In the genomic region with DNA sequence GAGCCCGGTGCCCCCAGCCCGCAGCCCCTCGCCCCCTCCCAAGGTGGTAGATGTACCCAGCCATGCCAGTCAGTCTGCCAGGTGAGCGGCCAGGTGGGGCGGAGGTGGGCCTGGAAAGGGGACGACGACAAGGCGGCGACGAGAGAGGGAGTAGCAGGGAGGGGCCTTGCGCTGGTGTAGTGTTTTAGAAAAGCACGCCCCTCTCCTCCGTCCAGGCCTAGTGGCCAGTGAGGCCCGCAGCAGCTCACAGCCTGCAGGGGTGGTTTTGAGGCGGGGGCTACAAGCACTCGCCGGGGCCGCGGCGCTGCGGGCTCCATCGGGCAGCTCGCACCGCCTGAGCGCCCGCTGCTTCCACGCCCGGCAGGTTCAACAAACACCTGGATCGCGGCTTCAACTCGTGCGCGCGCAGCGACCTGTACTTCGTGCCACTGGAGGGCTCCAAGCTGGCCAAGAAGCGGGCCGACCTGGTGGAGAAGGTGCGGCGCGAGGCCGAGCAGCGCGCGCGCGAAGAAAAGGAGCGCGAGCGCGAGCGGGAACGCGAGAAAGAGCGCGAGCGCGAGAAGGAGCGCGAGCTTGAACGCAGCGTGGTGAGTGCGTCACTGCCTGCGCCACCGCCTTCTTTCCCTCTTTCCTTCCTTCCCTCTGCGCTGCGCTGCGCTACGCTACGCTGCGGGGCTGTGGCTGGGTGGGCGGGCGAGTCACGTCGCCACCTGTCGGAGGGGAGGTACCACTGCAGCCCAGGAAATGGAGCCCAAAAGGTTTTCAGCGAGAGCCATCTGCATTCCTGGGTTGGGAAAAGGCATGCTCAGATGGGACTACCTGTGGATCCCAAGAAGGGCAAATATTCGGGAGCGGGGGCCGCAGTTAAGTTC, we compare ENCODE assay signal across 8 cellular contexts. TPM values are rescaled to one million over a fixed set of nuclear protein-coding genes. Genes with fewer than 3 reads are reported as not detected.
A peak's percentile ranks its signal among the peaks of the same experiment; 100 is the strongest.
DNase-seq lines count a peak whose midpoint lies in the region; FAIRE-seq and TF ChIP-seq lines count a peak whose summit lies in the region.

No MANE protein-coding gene starts in this region.

- H2BK12ac ChIP-seq in H9 (ENCODE audit: insufficient read length, low read depth, low read length), result no peak overlapping the region

- H2BK15ac ChIP-seq in H9 (ENCODE audit: low read depth, low read length), result no peak overlapping the region

- no peak overlapping the region for H3T11ph ChIP-seq in H9 (ENCODE audit: low read length)

- H2AK5ac ChIP-seq in H9 (ENCODE audit: insufficient read length, low read length), result no peak overlapping the region

- H2AFZ ChIP-seq in H9 (ENCODE audit: low read length) (no peak overlapping the region), MM.1S (ENCODE audit: low read length) (peak overlapping the region; percentile 47; the same call in 1 of the 2 replicates), neural cell (ENCODE audit: low read depth, low read length) (no peak overlapping the region)

- no peaks in the 10 kb centered on the region; a peak in 1 of 5 replicates for H3K9me3 Mint-ChIP-seq in H9

- H2BK20ac ChIP-seq in H9 (ENCODE audit: low read depth, low read length, poor library complexity, severe bottlenecking), result no peak overlapping the region

- H3K79me1 ChIP-seq in H9 (ENCODE audit: insufficient read depth, low read depth, low read length, poor library complexity, severe bottlenecking), result no peaks in the 10 kb centered on the region

- no peaks in the 10 kb centered on the region; the same call in 1 of the 2 replicates for H3K27me3 Mint-ChIP-seq in H9 (ENCODE audit: low read depth)

- no peak overlapping the region for H2BK120ac ChIP-seq in H9 (ENCODE audit: low read depth, low read length, poor library complexity, severe bottlenecking)

- peak overlapping the region; percentile 82 for H3K9ac ChIP-seq in H9 (ENCODE audit: extremely low read depth, insufficient read length, low read length)
- peak overlapping the region; percentile 95 for H3K9ac ChIP-seq in MM.1S (ENCODE audit: low read length)
- peak overlapping the region; percentile 86 for H3K9ac ChIP-seq in neural cell (ENCODE audit: low read length)
- H3K9ac ChIP-seq in stomach smooth muscle (ENCODE audit: low read length in 2 of 2), result peak overlapping the region; percentile 77 to 80

- peak; percentile 78 for TF ChIP-seq EP300 in neural cell (conservative IDR thresholded peaks at IDR 0.05; ENCODE audit: poor library complexity, severe bottlenecking)

- H3F3A ChIP-seq in MM.1S (ENCODE audit: insufficient read depth, low read length) (peaks cover 8% of the 10 kb centered on the region; the same call in 1 of the 2 replicates), neural cell (ENCODE audit: insufficient read depth, low read length, poor library complexity, severe bottlenecking) (peaks cover 7% of the 10 kb centered on the region)

- H3K18ac ChIP-seq in H9 (ENCODE audit: insufficient read length, low read depth, low read length), result peak overlapping the region; percentile 78

- H3K23me2 ChIP-seq in H9 (ENCODE audit: insufficient read length, low read depth, low read length, poor library complexity, severe bottlenecking), result peaks cover 7% of the 10 kb centered on the region

- peaks cover 33 to 86% (median 60%) of the 10 kb centered on the region in 3 experiments for H3K36me3 Mint-ChIP-seq in H9 (ENCODE audit: insufficient read depth in 1 of 3, low read depth in 3 of 3)

- H3K9me2 ChIP-seq in MM.1S (replicated peaks; ENCODE audit: insufficient read depth, low read length), result no peaks in the 10 kb centered on the region
- no peaks in the 10 kb centered on the region for H3K9me2 ChIP-seq in neural cell (ENCODE audit: insufficient read depth, low read length)

- peak overlapping the region; percentile 88 to 96 (median 93) for H3K27ac Mint-ChIP-seq in H9

- H3K79me2 ChIP-seq in H9 (ENCODE audit: insufficient read depth, low read length) (no peaks in the 10 kb centered on the region), MM.1S (ENCODE audit: low read length) (peaks cover 29% of the 10 kb centered on the region), neural cell (replicated peaks; ENCODE audit: insufficient read depth, low read length) (peaks cover 15% of the 10 kb centered on the region)

- no peaks in the 10 kb centered on the region for H3K4me1 ChIP-seq in H9 (ENCODE audit: insufficient read depth, low read length)
- H3K4me1 ChIP-seq in MM.1S (ENCODE audit: low read length), result peaks cover 8% of the 10 kb centered on the region; the same call in 1 of the 2 replicates
- peaks cover 45% of the 10 kb centered on the region for H3K4me1 ChIP-seq in stomach smooth muscle (ENCODE audit: control insufficient read depth, insufficient read depth, low read length)

- peak; percentile 98 for FAIRE-seq in G401.6 (lab: Jason Lieb, UNC)

- H2BK5ac ChIP-seq in H9 (ENCODE audit: insufficient read length, low read length), result no peak overlapping the region

- DNase-seq in H9 (peak; percentile 97), MM.1S (peak; percentile 97), SHP77 treated with DMSO at 0.1 percent for 48 hours (lab: John Stamatoyannopoulos, UW) (peak; percentile 74), activated gamma-delta T cell treated with Interleukin-2 at 50 U/mL for 16 hours (peak; percentile 89), fibroblast of the conjunctiva (ENCODE audit: low read depth) (peak; percentile 87)

- H3K36me3 ChIP-seq in MM.1S (replicated peaks; ENCODE audit: insufficient read depth, low read length) (no peaks in the 10 kb centered on the region), neural cell (ENCODE audit: insufficient read depth, low read length) (peaks cover 8% of the 10 kb centered on the region), stomach smooth muscle (ENCODE audit: control insufficient read depth in 2 of 2, insufficient read depth in 2 of 2, low read length in 2 of 2) (peaks cover 24 to 37% of the 10 kb centered on the region in 2 donors)

- H3K4me2 ChIP-seq in H9 (ENCODE audit: insufficient read depth, insufficient read length, low read length) (peak overlapping the region; percentile 35), MM.1S (ENCODE audit: low read depth, low read length) (peak overlapping the region; percentile 76), neural cell (ENCODE audit: low read length) (peak overlapping the region; percentile 51)

- H4K5ac ChIP-seq in H9 (ENCODE audit: insufficient read length, low read depth, low read length), result peak overlapping the region; percentile 18

- H3K4ac ChIP-seq in H9 (ENCODE audit: low read depth, low read length), result no peak overlapping the region; the same call in 1 of the 2 replicates

- H3K9me3 ChIP-seq in H9 (ENCODE audit: control insufficient read depth, low read depth, low read length), result no peaks in the 10 kb centered on the region
- H3K9me3 ChIP-seq in MM.1S (replicated peaks; ENCODE audit: insufficient read depth, low read length), result no peaks in the 10 kb centered on the region
- H3K9me3 ChIP-seq in neural cell (ENCODE audit: low read length), result no peaks in the 10 kb centered on the region
- H3K9me3 ChIP-seq in stomach smooth muscle (ENCODE audit: control insufficient read depth in 2 of 2, low read length in 2 of 2), result no peaks in the 10 kb centered on the region

- H3K4me3 Mint-ChIP-seq in H9, result peak overlapping the region; percentile 61 to 80

- H4K8ac ChIP-seq in H9 (replicated peaks; ENCODE audit: insufficient read length, low read depth, low read length), result no peak overlapping the region

- H3K14ac ChIP-seq in H9 (ENCODE audit: insufficient read depth, low read length), result peak overlapping the region; percentile 94

- H3K4me3 ChIP-seq in MM.1S (ENCODE audit: low read length) (peak overlapping the region; percentile 67), neural cell (ENCODE audit: low read length) (peak overlapping the region; percentile 71), stomach smooth muscle (ENCODE audit: low read length in 2 of 2) (peak overlapping the region; percentile 72 to 78)

- H4K20me1 ChIP-seq in H9 (ENCODE audit: control insufficient read depth, insufficient read depth, insufficient read length) (no peaks in the 10 kb centered on the region), MM.1S (ENCODE audit: insufficient read depth, low read length) (no peaks in the 10 kb centered on the region), neural cell (ENCODE audit: insufficient read depth) (peaks cover 9% of the 10 kb centered on the region)

- TF ChIP-seq CTCF in H9 (conservative IDR thresholded peaks at IDR 0.05) (peak; percentile 94), MM.1S (IDR thresholded peaks at IDR 0.05; ENCODE audit: low read length) (peak; percentile 94), neural cell (IDR thresholded peaks at IDR 0.05; ENCODE audit: poor library complexity, severe bottlenecking) (peak; percentile 99)

- no peak overlapping the region for H3K56ac ChIP-seq in H9 (ENCODE audit: insufficient read length, low read depth, low read length)

- no peak overlapping the region for H4K91ac ChIP-seq in H9 (ENCODE audit: insufficient read length, low read depth, low read length)

- H3K27ac ChIP-seq in H9 (ENCODE audit: insufficient read length, low read depth, low read length), result peak overlapping the region; percentile 10
- H3K27ac ChIP-seq in MM.1S (ENCODE audit: low read length), result peak overlapping the region; percentile 88
- H3K27ac ChIP-seq in neural cell (ENCODE audit: low read length), result peak overlapping the region; percentile 91
- peak overlapping the region; percentile 93 for H3K27ac ChIP-seq in stomach smooth muscle (ENCODE audit: low read length)

- peak; percentile 74 for TF ChIP-seq RAD21 in neural cell (conservative IDR thresholded peaks at IDR 0.05)

- H3K23ac ChIP-seq in H9 (ENCODE audit: insufficient read length, low read depth, low read length), result no peak overlapping the region

- no CpG with 5 or more reads among the region's 80 CpGs for WGBS in H9 (ENCODE audit: extremely low coverage, insufficient read length, low lambda C conversion rate)

- no peaks in the 10 kb centered on the region for H3K27me3 ChIP-seq in H9 (ENCODE audit: insufficient read depth, low read length)
- no peaks in the 10 kb centered on the region for H3K27me3 ChIP-seq in MM.1S (replicated peaks; ENCODE audit: insufficient read depth, low read length)
- H3K27me3 ChIP-seq in neural cell (ENCODE audit: insufficient read depth, low read depth, low read length), result no peaks in the 10 kb centered on the region
- no peaks in the 10 kb centered on the region for H3K27me3 ChIP-seq in stomach smooth muscle (ENCODE audit: control insufficient read depth in 1 of 2, insufficient read depth in 2 of 2, low read length in 2 of 2)

- peaks cover 16 to 32% of the 10 kb centered on the region in 2 experiments for H3K4me1 Mint-ChIP-seq in H9

TF ChIP-seq in neural cell, 6 proteins besides CTCF, POLR2A, EP300 and RAD21 (continues in another document):
- peak; percentile 93 for TF ChIP-seq POLR2AphosphoS5 (IDR thresholded peaks at IDR 0.05)

RNA-seq across cellular contexts. Expression of gene RNU7-1, which starts 5.9 kb away (rescaled TPM):
- not detected in 2 replicates for total RNA-seq in H9 (2021)
- not detected in 2 replicates for polyA plus RNA-seq in neural cell
- polyA minus RNA-seq in neural cell, result not detected in 2 replicates

RNA-seq across cellular contexts. Expression of gene C12orf57, which starts 6.1 kb away (rescaled TPM):
- total RNA-seq in H9 (2021), result 195 TPM in 2 replicates
- 477 and 500 TPM in 2 replicates for polyA plus RNA-seq in neural cell
- 118 and 135 TPM in 2 replicates for polyA minus RNA-seq in neural cell

RNA-seq across cellular contexts. Expression of gene ATN1, which starts 10.0 kb away (rescaled TPM):
- 97.9 and 103 TPM in 2 replicates for total RNA-seq in H9 (2021)
- 9.2 and 13.7 TPM in 2 replicates for polyA plus RNA-seq in neural cell
- 17.5 and 27.1 TPM in 2 replicates for polyA minus RNA-seq in neural cell

RNA-seq across cellular contexts. Expression of gene PTPN6, which starts 13.4 kb away (rescaled TPM):
- 18.2 and 19.8 TPM in 2 replicates for total RNA-seq in H9 (2021)
- polyA plus RNA-seq in neural cell, result not detected in 2 replicates
- polyA minus RNA-seq in neural cell, result 0.46 TPM in 1 of 2 replicates, not detected in the other

RNA-seq across cellular contexts. Expression of gene ENO2, which starts 23.3 kb away (rescaled TPM):
- total RNA-seq in H9 (2021), result 165 and 166 TPM in 2 replicates
- polyA plus RNA-seq in neural cell, result 193 and 228 TPM in 2 replicates
- polyA minus RNA-seq in neural cell, result 157 and 175 TPM in 2 replicates

Comparison
In these comparisons a context has a peak if more than half of its experiments do, and no peak if none do; other contexts are left out.
1. Peak in every context shown above with its lines: DNase-seq, H3K4me3 ChIP-seq and H3K27ac ChIP-seq.
2. H3K27ac ChIP-seq: peak in every context shown above with its lines; median percentile 93 in stomach smooth muscle; 91 in neural cell; 88 in MM.1S; 10 in H9.